In the genomic region with DNA sequence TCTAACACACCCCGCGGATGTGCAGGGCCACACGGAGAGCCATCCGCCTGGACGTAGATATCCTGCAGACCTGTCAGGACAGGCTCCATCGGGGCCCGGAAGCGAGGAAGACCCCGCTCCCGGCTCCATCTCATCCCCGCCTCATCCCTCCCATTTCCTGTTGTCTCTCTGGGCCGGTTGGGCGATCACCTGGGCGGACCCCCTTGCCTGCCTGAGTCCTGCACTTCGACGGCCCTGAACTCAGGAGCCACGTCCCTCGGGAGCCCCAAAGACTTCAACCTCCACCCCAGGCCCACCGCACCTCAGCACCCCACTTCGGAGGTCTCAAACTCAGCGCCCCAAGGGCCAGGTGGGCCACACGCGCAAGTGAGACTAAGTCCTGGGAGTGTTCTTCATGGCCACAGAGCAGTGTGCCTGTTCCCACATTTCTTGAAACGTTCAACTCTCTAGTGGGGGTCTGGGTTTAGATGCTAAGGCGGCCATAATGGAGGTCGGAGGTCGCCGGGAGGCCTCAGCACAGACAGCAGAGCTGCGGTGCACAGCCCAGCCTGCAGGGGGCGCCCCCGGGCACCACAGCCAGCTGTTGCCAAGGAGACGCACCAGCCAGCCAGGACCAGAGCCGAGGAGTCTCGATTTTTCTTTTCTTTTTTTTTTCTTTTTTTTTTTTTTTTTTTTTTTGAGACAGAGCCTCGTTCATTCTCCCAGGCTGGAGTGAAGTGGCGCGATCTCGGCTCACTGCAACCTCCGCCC, we compare ENCODE assay signal across 9 cellular contexts. TPM values are rescaled to one million over a fixed set of nuclear protein-coding genes. Genes with fewer than 3 reads are reported as not detected.
A peak's percentile ranks its signal among the peaks of the same experiment; 100 is the strongest.
DNase-seq lines count a peak whose midpoint lies in the region; ATAC-seq, FAIRE-seq and TF ChIP-seq lines count a peak whose summit lies in the region.
"Had no signal": no experiment of that assay in that cellular context is flagged by ENCODE, and none has a peak within 500 bp of the region (broad histone marks: within the 10 kb centered on the region; RNA-seq: fewer than 3 reads in every experiment).

No MANE protein-coding gene starts in this region.

- H3K4me3 ChIP-seq in GM06990 (replicated peaks; ENCODE audit: low read depth, low read length) (no peak overlapping the region), NB4 (ENCODE audit: low read depth, low read length) (no peak overlapping the region)

- H3K27me3 Mint-ChIP-seq in activated T-cell treated with anti-CD3 and anti-CD28 coated beads, Interleukin-2, amount 50 U/mL, for 24 hours, result no peaks in the 10 kb centered on the region

- no peak for ATAC-seq in left ventricle myocardium superior
- ATAC-seq in HG02852 (IDR thresholded peaks at IDR 0.05; ENCODE audit: unreplicated experiment), result no peak

- H3K9me3 Mint-ChIP-seq in activated T-cell treated with anti-CD3 and anti-CD28 coated beads, Interleukin-2, amount 50 U/mL, for 24 hours, result no peaks in the 10 kb centered on the region
- H3K9me3 Mint-ChIP-seq: T-helper 1 cell treated with Interleukin-12 subunit alpha and Interleukin-12 subunit beta and Interleukin-4 antibody, amounts not matched to agents 30 μg/mL and 1 μg/mL, for 36 hours had no signal

- FAIRE-seq in frontal cortex (lab: Jason Lieb, UNC), result no peak

- no peaks in the 10 kb centered on the region for H3K36me3 Mint-ChIP-seq in activated T-cell treated with anti-CD3 and anti-CD28 coated beads, Interleukin-2, amount 50 U/mL, for 24 hours (ENCODE audit: low read depth)

- DNase-seq in GM06990 (ENCODE audit: extremely low read depth, insufficient read length) (peak; percentile 44), NB4 (ENCODE audit: low read depth) (peak; percentile 57), left ventricle myocardium superior (peak; percentile 45), frontal cortex (ENCODE audit: low spot score in 2 of 2) (no peak), occipital lobe (lab: John Stamatoyannopoulos, UW) (no peak)
- peak; percentile 68 for DNase-seq in activated T-cell treated with anti-CD3 and anti-CD28 coated beads, Interleukin-2, amount 50 U/mL, for 24 hours
- DNase-seq in stimulated activated CD8-positive, alpha-beta memory T cell treated with anti-CD3 and anti-CD28 coated beads, Interleukin-12 subunit alpha, Interleukin-12 subunit beta, amount 100 ng/mL, for 1 hour (ENCODE audit: low read depth), result peak; percentile 19

- no peaks in the 10 kb centered on the region for H3K4me1 Mint-ChIP-seq in activated T-cell treated with anti-CD3 and anti-CD28 coated beads, Interleukin-2, amount 50 U/mL, for 24 hours (ENCODE audit: low read depth)

- no peaks in the 10 kb centered on the region for H3K36me3 ChIP-seq in GM06990 (ENCODE audit: control insufficient read depth, insufficient read depth, low read length)

- no peak for TF ChIP-seq POLR2A in NB4 (IDR thresholded peaks at IDR 0.05; ENCODE audit: extremely low read depth, insufficient read length)

- peak; percentile 84 for TF ChIP-seq CTCF in GM06990 (IDR thresholded peaks at IDR 0.05; ENCODE audit: insufficient read depth, low read length, poor library complexity, severe bottlenecking)
- peak; percentile 78 for TF ChIP-seq CTCF in NB4 (IDR thresholded peaks at IDR 0.05; ENCODE audit: low read depth, low read length)

- no peak overlapping the region for H3K4me3 Mint-ChIP-seq in activated T-cell treated with anti-CD3 and anti-CD28 coated beads, Interleukin-2, amount 50 U/mL, for 24 hours
- H3K4me3 Mint-ChIP-seq: T-helper 1 cell treated with Interleukin-12 subunit alpha and Interleukin-12 subunit beta and Interleukin-4 antibody, amounts not matched to agents 30 μg/mL and 1 μg/mL, for 36 hours had no signal

- intact Hi-C loops in left ventricle myocardium superior (cut with micrococcal nuclease), result no loop called here

- H3K27ac Mint-ChIP-seq in activated T-cell treated with anti-CD3 and anti-CD28 coated beads, Interleukin-2, amount 50 U/mL, for 24 hours, result no peak overlapping the region
- H3K27ac Mint-ChIP-seq: T-helper 1 cell treated with Interleukin-12 subunit alpha and Interleukin-12 subunit beta and Interleukin-4 antibody, amounts not matched to agents 30 μg/mL and 1 μg/mL, for 36 hours had no signal

- no peaks in the 10 kb centered on the region; the same call in none of the 2 replicates for H3K27me3 ChIP-seq in GM06990 (replicated peaks; ENCODE audit: control insufficient read depth, insufficient read depth, low read length)

RNA-seq across cellular contexts. Expression of a gene that starts 26.0 kb away (rescaled TPM):
- total RNA-seq in left ventricle myocardium superior, result 8.8 TPM
- total RNA-seq in frontal cortex, result 20.0 TPM
- 16.1 TPM for total RNA-seq in occipital lobe

Comparison
In these comparisons a context has a peak if more than half of its experiments do, and no peak if none do; other contexts are left out.
1. DNase-seq: peak in GM06990 (single experiment), NB4 (single experiment), activated T-cell treated with anti-CD3 and anti-CD28 coated beads, Interleukin-2, amount 50 U/mL, for 24 hours (single experiment), left ventricle myocardium superior (single experiment) and stimulated activated CD8-positive, alpha-beta memory T cell treated with anti-CD3 and anti-CD28 coated beads, Interleukin-12 subunit alpha, Interleukin-12 subunit beta, amount 100 ng/mL, for 1 hour (single experiment); none in frontal cortex (0 of 2) and occipital lobe (single experiment).